Comparison of ENCODE assay signal across 1 cellular context in the genomic region with DNA sequence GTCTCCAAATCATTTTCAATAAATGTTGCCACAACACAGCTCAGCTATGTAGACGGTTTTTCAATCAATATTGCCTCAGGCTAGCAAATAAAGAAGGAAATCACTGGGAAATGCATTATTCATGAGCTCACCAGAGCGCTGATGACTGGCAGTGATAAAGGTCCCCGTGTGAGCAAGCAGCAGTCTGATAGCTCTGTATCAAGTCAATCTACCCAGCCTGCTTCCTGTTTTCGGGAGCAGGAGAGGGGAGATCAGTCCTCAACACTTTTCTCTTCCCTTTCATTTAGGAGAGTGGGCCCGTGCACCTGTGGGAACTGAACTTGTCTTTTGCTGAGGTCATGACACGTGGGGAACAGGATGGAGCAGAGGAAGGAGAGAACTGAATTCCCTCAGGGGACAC.
TF ChIP-seq lines count a peak whose summit lies in the region.

No MANE protein-coding gene starts in this region.

TF ChIP-seq in WTC11, 78 proteins besides CTCF, POLR2A, EP300 and RAD21 (continued from another document):
- TF ChIP-seq AR (CRISPR knock-in tag; IDR thresholded peaks at IDR 0.05) (no peak), ZNF281 (CRISPR knock-in tag; IDR thresholded peaks at IDR 0.05) (no peak), JUN (CRISPR knock-in tag; IDR thresholded peaks at IDR 0.05) (no peak), CREM (CRISPR knock-in tag; IDR thresholded peaks at IDR 0.05) (no peak), OVOL2 (CRISPR knock-in tag; IDR thresholded peaks at IDR 0.05; ENCODE audit: borderline replicate concordance) (no peak)
- TF ChIP-seq, protein P1, sequence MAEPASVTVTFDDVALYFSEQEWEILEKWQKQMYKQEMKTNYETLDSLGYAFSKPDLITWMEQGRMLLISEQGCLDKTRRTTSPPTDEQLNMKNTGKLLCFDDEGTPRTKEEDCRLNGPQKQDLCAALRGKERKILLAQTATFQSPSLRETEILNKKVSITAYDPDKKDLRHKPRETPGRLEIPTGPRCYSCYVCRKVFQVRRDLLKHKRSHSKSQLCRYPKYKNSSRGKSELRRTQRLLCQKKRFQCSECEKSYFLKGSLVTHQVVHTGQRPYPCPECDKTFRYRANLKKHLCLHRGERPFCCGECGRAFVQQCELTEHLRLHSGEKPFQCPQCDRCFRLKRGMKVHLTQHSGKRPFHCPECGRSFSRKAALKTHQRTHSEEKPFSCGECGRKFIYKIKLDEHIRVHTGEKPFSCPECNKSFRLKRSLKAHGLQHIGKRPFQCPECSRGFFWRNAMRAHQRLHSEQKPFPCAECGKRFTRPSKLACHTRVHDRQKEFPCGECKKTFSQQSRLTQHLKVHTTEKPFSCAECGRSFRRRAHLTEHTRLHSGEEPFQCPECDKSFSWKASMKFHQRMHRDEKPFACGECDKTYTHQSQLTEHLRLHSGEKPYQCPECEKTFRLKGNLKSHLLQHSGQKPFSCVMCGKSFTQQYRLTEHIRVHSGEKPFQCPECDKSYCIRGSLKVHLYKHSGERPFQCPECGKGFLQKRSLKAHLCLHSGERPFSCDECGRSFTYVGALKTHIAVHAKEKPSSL (CRISPR knock-in tag; conservative IDR thresholded peaks at IDR 0.05), result no peak
